Comparison of ENCODE assay signal across 27 cellular contexts in the genomic region with DNA sequence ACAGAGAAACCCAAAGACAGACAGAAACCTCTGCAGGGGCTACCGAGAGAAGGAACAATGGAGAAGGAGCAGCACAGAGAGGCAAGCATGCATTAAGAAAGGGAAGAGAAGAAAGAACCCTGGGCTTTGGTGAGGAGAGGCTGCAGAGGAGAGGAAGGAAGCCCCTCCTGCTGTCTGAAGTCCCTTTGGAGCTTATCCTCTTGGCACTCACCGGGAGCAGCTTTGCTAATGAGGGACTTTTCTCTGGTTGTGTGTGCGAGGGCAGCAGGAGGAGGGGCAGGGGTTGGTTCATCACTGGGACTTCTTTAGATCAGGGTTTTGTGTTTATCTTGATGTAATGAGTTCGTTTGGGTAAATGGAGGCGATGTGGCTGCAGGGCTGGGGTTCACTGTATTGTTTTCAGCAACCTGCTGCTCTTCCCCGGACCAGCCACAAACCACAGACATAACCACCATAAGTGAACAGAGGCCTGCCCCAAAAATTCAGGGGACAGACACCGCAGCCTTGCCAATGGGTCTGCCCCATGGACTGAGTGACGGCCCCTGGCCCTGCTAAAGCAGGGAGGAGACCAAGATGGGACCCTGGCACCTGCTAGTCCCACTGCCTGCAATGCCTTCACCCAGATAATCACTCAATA.
A peak's percentile ranks its signal among the peaks of the same experiment; 100 is the strongest.
DNase-seq lines count a peak whose midpoint lies in the region; ATAC-seq, FAIRE-seq and TF ChIP-seq lines count a peak whose summit lies in the region.
"Had no signal": no experiment of that assay in that cellular context is flagged by ENCODE, and none has a peak within 500 bp of the region (broad histone marks: within the 10 kb centered on the region; RNA-seq: fewer than 3 reads in every experiment).

No MANE protein-coding gene starts in this region.

- CTCF ChIA-PET in HepG2 (lab: Yijun Ruan, JAX; ENCODE audit: low intra/inter-chr PET ratio, low total read pairs): no interaction called here

- H3K4me1 ChIP-seq in liver (ENCODE audit: control insufficient read depth in 4 of 4, insufficient read depth in 4 of 4, low read length in 3 of 4): peaks cover 8 to 56% (median 33%) of the 10 kb centered on the region in 4 donors
- H3K4me1 ChIP-seq in HepG2 (ENCODE audit: insufficient read depth, low read length): peaks cover 10% of the 10 kb centered on the region; the same call in 1 of the 2 replicates
- peaks cover 26% of the 10 kb centered on the region for H3K4me1 ChIP-seq in neural progenitor cell
- no peaks in the 10 kb centered on the region for H3K4me1 ChIP-seq in ovary (ENCODE audit: insufficient read depth)
- H3K4me1 ChIP-seq: HAP-1, Peyer's patch had no signal

- H2AFZ ChIP-seq in HepG2 (ENCODE audit: low read length) (no peak overlapping the region), neural progenitor cell (replicated peaks) (no peak overlapping the region)
- H2AFZ ChIP-seq: GM23248 had no signal

- H3K4me2 ChIP-seq in HepG2 (ENCODE audit: low read depth, low read length) (no peak overlapping the region), neural progenitor cell (no peak overlapping the region)

- no peaks in the 10 kb centered on the region for H3K9me3 Mint-ChIP-seq in neural progenitor cell
- H3K9me3 Mint-ChIP-seq: CD8-positive, alpha-beta memory T cell had no signal

- peak overlapping the region; percentile 19 for H3K27ac Mint-ChIP-seq in neural progenitor cell
- H3K27ac Mint-ChIP-seq: CD8-positive, alpha-beta memory T cell had no signal

- ATAC-seq in HepG2: no peak
- ATAC-seq: GM12878 had no signal

- no peak for TF ChIP-seq POLR2A in HepG2 (IDR thresholded peaks at IDR 0.05; ENCODE audit: insufficient read depth in 1 of 2, low read depth in 2 of 2, low read length in 2 of 2)
- no peak for TF ChIP-seq POLR2A in ovary (IDR thresholded peaks at IDR 0.05)

- POLR2A ChIA-PET in HepG2 (lab: Yijun Ruan, JAX): no interaction called here

- H3K27me3 Mint-ChIP-seq in neural progenitor cell (ENCODE audit: insufficient read depth, low read depth): peaks cover 2% of the 10 kb centered on the region

- H3K36me3 ChIP-seq in liver (ENCODE audit: control insufficient read depth in 4 of 4, insufficient read depth in 3 of 4, low read depth in 1 of 4, low read length in 3 of 4) (no peaks in the 10 kb centered on the region), HepG2 (replicated peaks in 1 of 2; ENCODE audit: control insufficient read depth in 1 of 2, insufficient read depth in 2 of 2, low read length in 2 of 2) (no peaks in the 10 kb centered on the region), neural progenitor cell (no peaks in the 10 kb centered on the region), ovary (no peaks in the 10 kb centered on the region)
- H3K36me3 ChIP-seq: HAP-1, Peyer's patch had no signal

- peak overlapping the region; percentile 28 to 31 for H3K27ac ChIP-seq in liver (ENCODE audit: low read depth in 1 of 2, low read length in 2 of 2)
- H3K27ac ChIP-seq in HepG2 (ENCODE audit: extremely low read length, insufficient read depth, low read length): no peak overlapping the region
- peak overlapping the region; percentile 20 for H3K27ac ChIP-seq in neural progenitor cell
- no peak overlapping the region for H3K27ac ChIP-seq in ovary
- H3K27ac ChIP-seq: GM23248, Peyer's patch had no signal

- H3K9ac ChIP-seq in liver (ENCODE audit: low read depth in 1 of 2, low read length in 2 of 2) (no peak overlapping the region), HepG2 (ENCODE audit: insufficient read depth, low read depth, low read length) (no peak overlapping the region), neural progenitor cell (no peak overlapping the region)
- H3K9ac ChIP-seq: GM23248 had no signal

- H3K27me3 ChIP-seq in liver (ENCODE audit: control insufficient read depth in 4 of 4, insufficient read depth in 4 of 4, low read length in 3 of 4) (no peaks in the 10 kb centered on the region), HepG2 (ENCODE audit: control insufficient read depth in 1 of 2, insufficient read depth in 2 of 2, low read length in 2 of 2) (no peaks in the 10 kb centered on the region; a peak in 1 of 5 replicates), neural progenitor cell (no peaks in the 10 kb centered on the region), ovary (no peaks in the 10 kb centered on the region)
- H3K27me3 ChIP-seq: Peyer's patch had no signal

- H3K4me1 Mint-ChIP-seq in neural progenitor cell: peaks cover 13% of the 10 kb centered on the region

- DNase-seq in HepG2 (ENCODE audit: low spot score) (no peak), NCI-H82 treated with DMSO at 0.1 percent for 48 hours (lab: John Stamatoyannopoulos, UW; ENCODE audit: unreplicated experiment) (peak; percentile 45), neural progenitor cell (ENCODE audit: low spot score) (peak; percentile 61), ovary (no peak), cortex of kidney (lab: John Stamatoyannopoulos, UW) (no peak)
- DNase-seq in activated CD4-positive, alpha-beta T cell treated with anti-CD3 and anti-CD28 coated beads, Interleukin-2, amount 50 U/mL, for 1 hour: no peak
- DNase-seq: AML-193; C1 segment of cervical spinal cord; CD8-positive, alpha-beta memory T cell; DMS 273 treated with DMSO at 0.1 percent for 48 hours; DMS79; EL; GDM1; GM23248; Karpas-422; NCI-H1105 treated with DMSO at 0.1 percent for 48 hours; NCI-H146; NCI-H1930; NCI-H2107; NCI-H524; NCI-H748 treated with DMSO at 0.1 percent for 48 hours; OCI-M1; Peyer's patch; SHP77 treated with DMSO at 0.1 percent for 48 hours had no signal

- TF ChIP-seq CTCF in liver (IDR thresholded peaks at IDR 0.05; ENCODE audit: low read depth, low read length, missing input control): no peak
- no peak for TF ChIP-seq CTCF in HepG2 (CRISPR knock-in tag; IDR thresholded peaks at IDR 0.05)
- TF ChIP-seq CTCF in neural progenitor cell (IDR thresholded peaks at IDR 0.05): no peak
- TF ChIP-seq CTCF in ovary (IDR thresholded peaks at IDR 0.05): no peak

- 57% methylated on average over 8 of the region's 8 CpGs for WGBS in liver
- 27% methylated on average over 5 of the region's 8 CpGs for WGBS in HepG2 (ENCODE audit: low lambda C conversion rate)
- 64 to 69% (median 66%) methylated on average over 8 of the region's 8 CpGs for WGBS in ovary, 3 donors

- H3K4me3 Mint-ChIP-seq in neural progenitor cell: no peak overlapping the region

- peaks cover 15% of the 10 kb centered on the region for H3F3A ChIP-seq in neural progenitor cell (ENCODE audit: low read depth)

- H4K20me1 ChIP-seq in HepG2 (ENCODE audit: insufficient read depth, low read length) (peaks cover 2% of the 10 kb centered on the region; the same call in 1 of the 2 replicates), neural progenitor cell (ENCODE audit: low read depth) (no peaks in the 10 kb centered on the region)

- intact Hi-C loops in HepG2 (cut with micrococcal nuclease; ENCODE audit: unreplicated experiment): no loop called here
- intact Hi-C loops in ovary (cut with DNase I): no loop called here

- no peak for FAIRE-seq in HepG2 (lab: Jason Lieb, UNC)
- FAIRE-seq: GM12878 had no signal

- TF ChIP-seq EP300 in HepG2 (IDR thresholded peaks at IDR 0.05; ENCODE audit: low read depth in 2 of 2, low read length in 2 of 2) (no peak), HepG2 (CRISPR knock-in tag; IDR thresholded peaks at IDR 0.05; ENCODE audit: borderline replicate concordance) (no peak), ovary (IDR thresholded peaks at IDR 0.05) (no peak)

- no peaks in the 10 kb centered on the region for H3K36me3 Mint-ChIP-seq in neural progenitor cell
- H3K36me3 Mint-ChIP-seq: CD8-positive, alpha-beta memory T cell had no signal

- no TSS peak for BruUV-seq in HepG2 (replicated peaks; lab: Mats Ljungman, UMichigan)

- TF ChIP-seq RAD21 in liver (IDR thresholded peaks at IDR 0.05) (no peak), HepG2 (CRISPR knock-in tag; IDR thresholded peaks at IDR 0.05) (no peak)

- H3K4me3 ChIP-seq in liver (ENCODE audit: low read depth in 1 of 3, low read length in 3 of 3): no peak overlapping the region
- no peak overlapping the region for H3K4me3 ChIP-seq in HepG2 (replicated peaks in 1 of 3; ENCODE audit: insufficient read depth in 1 of 3, low read depth in 2 of 3, low read length in 3 of 3)
- no peak overlapping the region for H3K4me3 ChIP-seq in neural progenitor cell
- no peak overlapping the region for H3K4me3 ChIP-seq in ovary
- H3K4me3 ChIP-seq: GM12878, GM23248, HAP-1, Peyer's patch had no signal

- in situ Hi-C loops in HepG2 (cut with HindIII; ENCODE audit: extremely low pct_ligation_motif_present, low pct_unique_long_range_greater_than_20kb): no loop called here

- no peaks in the 10 kb centered on the region for H3K9me3 ChIP-seq in liver (ENCODE audit: control insufficient read depth in 4 of 4, low read length in 3 of 4)
- H3K9me3 ChIP-seq in HepG2 (ENCODE audit: low read length): no peaks in the 10 kb centered on the region
- H3K9me3 ChIP-seq in neural progenitor cell (ENCODE audit: low read depth): no peaks in the 10 kb centered on the region
- no peaks in the 10 kb centered on the region for H3K9me3 ChIP-seq in ovary
- H3K9me3 ChIP-seq: HAP-1, Peyer's patch had no signal

- H3K79me2 ChIP-seq in HepG2 (ENCODE audit: insufficient read depth, low read length) (no peaks in the 10 kb centered on the region), neural progenitor cell (ENCODE audit: low read depth) (no peaks in the 10 kb centered on the region)

TF ChIP-seq in HepG2, 621 proteins besides CTCF, POLR2A, EP300 and RAD21:
- TF ChIP-seq GTF2F1 (IDR thresholded peaks at IDR 0.05; ENCODE audit: low read length): no peak
- TF ChIP-seq, protein P1, sequence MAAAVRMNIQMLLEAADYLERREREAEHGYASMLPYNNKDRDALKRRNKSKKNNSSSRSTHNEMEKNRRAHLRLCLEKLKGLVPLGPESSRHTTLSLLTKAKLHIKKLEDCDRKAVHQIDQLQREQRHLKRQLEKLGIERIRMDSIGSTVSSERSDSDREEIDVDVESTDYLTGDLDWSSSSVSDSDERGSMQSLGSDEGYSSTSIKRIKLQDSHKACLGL (CRISPR knock-in tag; IDR thresholded peaks at IDR 0.05): no peak

Comparison
In these comparisons a context has a peak if more than half of its experiments do, and no peak if none do; other contexts are left out.
1. H3K27ac ChIP-seq: peak in liver (2 of 2) and neural progenitor cell (single experiment); none in HepG2 (single experiment) and ovary (0 of 2).
2. DNase-seq: peak in NCI-H82 treated with DMSO at 0.1 percent for 48 hours (single experiment) and neural progenitor cell (single experiment); none in HepG2 (single experiment), ovary (0 of 5), cortex of kidney (single experiment) and activated CD4-positive, alpha-beta T cell treated with anti-CD3 and anti-CD28 coated beads, Interleukin-2, amount 50 U/mL, for 1 hour (single experiment).